ENCODE assay signal across 8 cellular contexts in the genomic region with DNA sequence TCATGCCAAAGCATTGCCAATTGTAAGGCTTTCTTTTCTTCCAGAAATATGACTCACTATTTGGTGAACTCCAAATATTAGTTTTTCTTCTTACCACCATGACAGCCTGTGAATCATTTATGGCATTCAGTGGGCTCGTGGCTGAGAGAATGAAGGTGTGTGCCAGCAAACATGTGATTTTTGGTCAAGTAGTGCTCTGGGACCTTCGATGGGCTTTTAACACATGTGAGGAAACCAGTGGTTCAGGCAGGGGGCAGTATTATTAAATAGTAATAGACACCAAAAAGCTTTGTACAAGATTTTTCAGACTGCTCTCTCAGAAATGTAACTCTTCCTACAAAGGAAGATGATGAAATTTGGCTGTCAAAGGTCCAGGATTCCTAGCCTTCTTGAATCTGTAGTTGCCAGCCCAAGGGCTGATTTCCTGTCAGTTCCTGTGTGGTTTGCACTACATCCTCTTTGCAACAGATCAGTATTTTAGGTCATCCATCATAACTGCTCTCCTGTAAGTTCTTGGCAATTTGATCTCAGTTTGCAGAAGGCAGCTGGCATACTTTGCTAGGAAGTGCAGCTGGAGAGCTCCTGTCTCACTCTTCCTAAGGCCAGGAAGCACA.
DNase-seq lines count a peak whose midpoint lies in the region; ATAC-seq, FAIRE-seq and TF ChIP-seq lines count a peak whose summit lies in the region.

No MANE protein-coding gene starts in this region.

- TF ChIP-seq POLR2A in HCT116 (IDR thresholded peaks at IDR 0.05; ENCODE audit: borderline replicate concordance, extremely low read depth, insufficient read depth, insufficient read length) = no peak

- H3K27me3 Mint-ChIP-seq in glutamatergic neuron (ENCODE audit: unreplicated experiment) = no peaks in the 10 kb centered on the region

- POLR2A ChIA-PET in HCT116 (lab: Charles Lee) = no interaction called here

- WGBS in small intestine, 3 donors = 15 to 59% (median 54%) methylated on average over 2 of the region's 2 CpGs

- no peak overlapping the region for H3K27ac Mint-ChIP-seq in glutamatergic neuron (ENCODE audit: unreplicated experiment)

- H3K4me2 ChIP-seq in HCT116 (ENCODE audit: low read length) = peak overlapping the region; percentile 10; the same call in 1 of the 2 replicates

- H3K9me3 Mint-ChIP-seq in glutamatergic neuron (ENCODE audit: unreplicated experiment) = no peaks in the 10 kb centered on the region

- H3K27me3 ChIP-seq in HCT116 (ENCODE audit: insufficient read depth, low read length) (no peaks in the 10 kb centered on the region), small intestine (ENCODE audit: control insufficient read depth in 2 of 2, insufficient read depth in 2 of 2, low read length in 2 of 2) (no peaks in the 10 kb centered on the region)

- H3K4me1 Mint-ChIP-seq in glutamatergic neuron (ENCODE audit: low read depth, unreplicated experiment) = peaks cover 7% of the 10 kb centered on the region

- no peaks in the 10 kb centered on the region for H4K20me1 ChIP-seq in HCT116 (ENCODE audit: insufficient read depth)

- H3K9ac ChIP-seq in HCT116 (ENCODE audit: low read length) = no peak overlapping the region

- CTCF ChIA-PET in HCT116 (lab: Charles Lee) = no interaction called here

- DNase-seq in Ammon's horn (ENCODE audit: low spot score) = peak; percentile 67
- no peak for DNase-seq in HCT116 (ENCODE audit: low read depth, low spot score)
- DNase-seq in RPMI8226 = peak; percentile 17
- peak; percentile 96 for DNase-seq in astrocyte of the spinal cord (ENCODE audit: low read depth, low spot score)
- DNase-seq in kidney glomerular epithelial cell (lab: John Stamatoyannopoulos, UW) = peak; percentile 93
- DNase-seq in stimulated activated CD4-positive, alpha-beta T cell treated with anti-CD3 and anti-CD28 coated beads, Interleukin-4, amount 100 ng/mL, for 1 hour = peak; percentile 17
- DNase-seq in small intestine = no peak
- no peak for DNase-seq in glutamatergic neuron

- peaks cover 7% of the 10 kb centered on the region for H3K79me2 ChIP-seq in HCT116 (ENCODE audit: insufficient read depth, low read length)

- no peaks in the 10 kb centered on the region for H3K36me3 ChIP-seq in HCT116 (ENCODE audit: control insufficient read depth in 1 of 2, insufficient read depth in 2 of 2, low read length in 2 of 2)
- H3K36me3 ChIP-seq in small intestine (ENCODE audit: control insufficient read depth in 2 of 2, insufficient read depth in 2 of 2, low read length in 2 of 2) = no peaks in the 10 kb centered on the region

- no peaks in the 10 kb centered on the region for H3K9me3 ChIP-seq in HCT116 (ENCODE audit: control insufficient read depth in 1 of 2, insufficient read depth in 1 of 2, low read depth in 1 of 2, low read length in 2 of 2)
- no peaks in the 10 kb centered on the region for H3K9me3 ChIP-seq in small intestine (ENCODE audit: control insufficient read depth, low read depth)

- in situ Hi-C loops in astrocyte of the spinal cord (cut with HindIII; ENCODE audit: low sequenced_read_pairs) = no loop called here

- peak; percentile 54 for ATAC-seq in HCT116

- no peak overlapping the region for H3K4me3 ChIP-seq in HCT116 (replicated peaks in 1 of 2; ENCODE audit: low read depth in 1 of 2, low read length in 2 of 2)
- H3K4me3 ChIP-seq in astrocyte of the spinal cord (ENCODE audit: low read depth, low read length) = no peak overlapping the region
- H3K4me3 ChIP-seq in small intestine (ENCODE audit: low read depth in 1 of 2, low read length in 2 of 2) = no peak overlapping the region

- H3K4me3 Mint-ChIP-seq in glutamatergic neuron (ENCODE audit: unreplicated experiment) = no peak overlapping the region

- intact Hi-C loops in HCT116 (cut with micrococcal nuclease) = no loop called here

- no TSS peak for BruUV-seq in HCT116 (replicated peaks; lab: Mats Ljungman, UMichigan)

- RAD21 ChIA-PET in HCT116 (lab: Charles Lee; ENCODE audit: low non-redundant PET in 1 of 2, low total read pairs in 2 of 2, uncharacterized antibody in 2 of 2, unreplicated experiment in 2 of 2) = no interaction called here

- no peaks in the 10 kb centered on the region for H3K9me2 ChIP-seq in HCT116 (ENCODE audit: insufficient read depth)

- TF ChIP-seq CTCF in HCT116 (IDR thresholded peaks at IDR 0.05 in 2 of 3, conservative IDR thresholded peaks at IDR 0.05 in 1 of 3; ENCODE audit: borderline replicate concordance in 1 of 3, insufficient read depth in 1 of 3, low read depth in 2 of 3, low read length in 2 of 3) (peak in 2 of 3 experiments; percentile 7 to 15; a peak in 1 of 6 replicates), astrocyte of the spinal cord (IDR thresholded peaks at IDR 0.05; ENCODE audit: low read depth, low read length) (peak; percentile 42), glutamatergic neuron (IDR thresholded peaks at IDR 0.05; ENCODE audit: partially characterized antibody, unreplicated experiment) (no peak)

- H3K27ac ChIP-seq in HCT116 (ENCODE audit: low read depth, low read length) (no peak overlapping the region; the same call in 1 of the 2 replicates), small intestine (ENCODE audit: low read depth in 1 of 2, low read length in 1 of 2) (peak overlapping the region in 1 of 2 donors; percentile 51)

- peak; percentile 40; the same call in 1 of the 2 replicates for TF ChIP-seq RAD21 in HCT116 (IDR thresholded peaks at IDR 0.05; ENCODE audit: low read depth)

- H3K36me3 Mint-ChIP-seq in glutamatergic neuron (ENCODE audit: unreplicated experiment) = peaks cover 8% of the 10 kb centered on the region

- peaks cover 14 to 22% of the 10 kb centered on the region in 2 experiments for H3K4me1 ChIP-seq in HCT116 (ENCODE audit: control insufficient read depth in 1 of 2, insufficient read depth in 2 of 2, low read length in 2 of 2)
- peaks cover 0 to 19% of the 10 kb centered on the region in 2 donors for H3K4me1 ChIP-seq in small intestine (ENCODE audit: control insufficient read depth in 2 of 2, insufficient read depth in 1 of 2, low read depth in 1 of 2, low read length in 1 of 2)

- H2AFZ ChIP-seq in HCT116 (ENCODE audit: low read depth, low read length, poor library complexity, severe bottlenecking) = no peak overlapping the region

- no peak for FAIRE-seq in small intestine (lab: Jason Lieb, UNC)

TF ChIP-seq in HCT116, 20 proteins besides CTCF, POLR2A, EP300 and RAD21 (continues in another document):
- TF ChIP-seq, protein P1, sequence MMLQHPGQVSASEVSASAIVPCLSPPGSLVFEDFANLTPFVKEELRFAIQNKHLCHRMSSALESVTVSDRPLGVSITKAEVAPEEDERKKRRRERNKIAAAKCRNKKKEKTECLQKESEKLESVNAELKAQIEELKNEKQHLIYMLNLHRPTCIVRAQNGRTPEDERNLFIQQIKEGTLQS (IDR thresholded peaks at IDR 0.05) = peak; percentile 41; the same call in 1 of the 2 replicates
- TF ChIP-seq ZFX (IDR thresholded peaks at IDR 0.05) = no peak
- TF ChIP-seq CBX3 (IDR thresholded peaks at IDR 0.05; ENCODE audit: low read depth) = 0 out of 2 replicates have a peak, but pooled peaks have one; percentile 22
- TF ChIP-seq, protein P2, sequence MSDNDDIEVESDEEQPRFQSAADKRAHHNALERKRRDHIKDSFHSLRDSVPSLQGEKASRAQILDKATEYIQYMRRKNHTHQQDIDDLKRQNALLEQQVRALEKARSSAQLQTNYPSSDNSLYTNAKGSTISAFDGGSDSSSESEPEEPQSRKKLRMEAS (IDR thresholded peaks at IDR 0.05) = peak; percentile 64
- TF ChIP-seq ZBTB33 (IDR thresholded peaks at IDR 0.05; ENCODE audit: extremely low read depth, insufficient replicate concordance, low read length) = no peak
- TF ChIP-seq EGR1 (IDR thresholded peaks at IDR 0.05; ENCODE audit: low read depth) = no peak
- 0 out of 2 replicates have a peak, but pooled peaks have one; percentile 26 for TF ChIP-seq FOSL1 (IDR thresholded peaks at IDR 0.05; ENCODE audit: low read depth)
- TF ChIP-seq SRF (IDR thresholded peaks at IDR 0.05; ENCODE audit: low read depth) = no peak
- TF ChIP-seq ZNF274 (IDR thresholded peaks at IDR 0.05; ENCODE audit: low read depth, low read length) = no peak
- TF ChIP-seq EZH2phosphoT487 (IDR thresholded peaks at IDR 0.05; ENCODE audit: borderline replicate concordance) = no peak
- no peak for TF ChIP-seq POLR2AphosphoS5 (IDR thresholded peaks at IDR 0.05; ENCODE audit: low read depth, low read length)
- no peak for TF ChIP-seq YY1 (IDR thresholded peaks at IDR 0.05; ENCODE audit: extremely low read depth, insufficient replicate concordance, low read depth, low read length)
- TF ChIP-seq SIN3A (IDR thresholded peaks at IDR 0.05; ENCODE audit: low read depth) = no peak

Comparison
In these comparisons a context has a peak if more than half of its experiments do, and no peak if none do; other contexts are left out.
1. DNase-seq: peak in Ammon's horn (single experiment), RPMI8226 (single experiment), astrocyte of the spinal cord (single experiment), kidney glomerular epithelial cell (single experiment) and stimulated activated CD4-positive, alpha-beta T cell treated with anti-CD3 and anti-CD28 coated beads, Interleukin-4, amount 100 ng/mL, for 1 hour (single experiment); none in HCT116 (single experiment), small intestine (single experiment) and glutamatergic neuron (single experiment).